1 cellular context compared by ENCODE assay signal in the genomic region with DNA sequence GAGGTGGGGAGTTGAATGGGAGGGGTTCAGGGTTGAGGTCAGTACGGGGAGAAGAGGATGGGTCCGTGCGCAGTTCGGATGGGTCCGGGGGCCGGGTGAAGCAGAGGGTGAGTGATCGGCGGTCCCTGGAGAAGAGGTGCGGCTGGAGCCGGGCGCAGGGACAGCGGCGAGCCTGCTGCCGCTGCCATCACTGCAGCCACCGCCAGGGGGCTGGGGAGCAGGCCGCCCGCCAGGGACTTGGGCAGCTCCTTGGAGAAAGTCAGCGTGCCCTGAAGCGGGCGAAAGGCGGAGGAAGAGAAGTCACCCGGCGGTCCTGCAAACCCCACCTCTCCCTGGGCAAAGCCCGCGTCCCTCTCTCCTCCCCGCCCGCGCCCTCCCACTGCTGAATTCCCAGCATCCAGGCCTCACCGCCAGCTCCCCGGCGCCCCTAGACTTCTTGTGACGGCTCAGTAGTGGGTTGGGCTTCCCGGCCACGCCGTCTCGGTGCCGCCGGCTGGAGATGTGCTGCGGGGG.
TF ChIP-seq lines count a peak whose summit lies in the region.

No MANE protein-coding gene starts in this region.

TF ChIP-seq in IMR-90, 13 proteins besides CTCF, POLR2A, EP300 and RAD21:
- TF ChIP-seq, protein P1, sequence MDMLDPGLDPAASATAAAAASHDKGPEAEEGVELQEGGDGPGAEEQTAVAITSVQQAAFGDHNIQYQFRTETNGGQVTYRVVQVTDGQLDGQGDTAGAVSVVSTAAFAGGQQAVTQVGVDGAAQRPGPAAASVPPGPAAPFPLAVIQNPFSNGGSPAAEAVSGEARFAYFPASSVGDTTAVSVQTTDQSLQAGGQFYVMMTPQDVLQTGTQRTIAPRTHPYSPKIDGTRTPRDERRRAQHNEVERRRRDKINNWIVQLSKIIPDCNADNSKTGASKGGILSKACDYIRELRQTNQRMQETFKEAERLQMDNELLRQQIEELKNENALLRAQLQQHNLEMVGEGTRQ (IDR thresholded peaks at IDR 0.05; ENCODE audit: low read depth, low read length), result no peak
- peak; percentile 67; the same call in 1 of the 2 replicates for TF ChIP-seq MXI1 (IDR thresholded peaks at IDR 0.05; ENCODE audit: borderline replicate concordance, low read depth, low read length)
- no peak for TF ChIP-seq CHD1 (IDR thresholded peaks at IDR 0.05; ENCODE audit: low read depth, low read length)
- peak; percentile 42; the same call in 1 of the 2 replicates for TF ChIP-seq BHLHE40 (IDR thresholded peaks at IDR 0.05; ENCODE audit: low read depth, low read length)
- no peak for TF ChIP-seq RFX5 (IDR thresholded peaks at IDR 0.05; ENCODE audit: low read depth, low read length)
- TF ChIP-seq CEBPB (IDR thresholded peaks at IDR 0.05; ENCODE audit: low read depth, low read length), result no peak
- peak; percentile 77 for TF ChIP-seq MAZ (IDR thresholded peaks at IDR 0.05; ENCODE audit: borderline replicate concordance, low read depth, low read length)
- no peak for TF ChIP-seq FOS (IDR thresholded peaks at IDR 0.05; ENCODE audit: low read depth, low read length)
- peak; percentile 87 for TF ChIP-seq SMC3 (IDR thresholded peaks at IDR 0.05; ENCODE audit: low read depth, low read length)
- peak; percentile 53 for TF ChIP-seq RCOR1 (IDR thresholded peaks at IDR 0.05; ENCODE audit: insufficient replicate concordance, low read length)
